Comparison of ENCODE assay signal across 1 cellular context in the genomic region with DNA sequence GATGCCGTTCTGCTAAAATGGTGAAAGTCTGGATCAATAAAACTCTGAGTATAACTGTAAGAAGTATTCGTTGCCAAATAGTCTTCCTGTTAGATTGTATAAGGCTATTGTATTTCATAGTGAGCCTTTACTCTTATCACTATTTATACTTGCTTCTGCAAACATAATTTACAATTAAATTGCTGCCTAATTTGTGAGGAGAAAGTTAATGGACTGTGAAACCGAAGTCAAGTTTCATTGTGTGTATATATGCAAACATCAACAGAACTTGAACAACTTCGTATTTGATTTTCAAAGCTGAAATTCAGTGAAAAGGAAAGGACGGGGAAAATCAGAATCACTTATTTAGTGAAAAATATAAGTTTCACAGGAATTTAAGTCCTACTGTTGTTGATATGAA.
TF ChIP-seq lines count a peak whose summit lies in the region.

No MANE protein-coding gene starts in this region.

TF ChIP-seq in HEK293, 187 proteins besides CTCF, POLR2A, EP300 and RAD21 (continued from another document and continues in another):
- peak; percentile 22; the same call in 1 of the 2 replicates for TF ChIP-seq ZNF394 (tag by site-specific recombination; IDR thresholded peaks at IDR 0.05; ENCODE audit: borderline replicate concordance)
- TF ChIP-seq ZNF544 (tag by site-specific recombination; IDR thresholded peaks at IDR 0.05) = no peak
- TF ChIP-seq ZNF23 (tag by site-specific recombination; IDR thresholded peaks at IDR 0.05; ENCODE audit: borderline replicate concordance) = no peak
- TF ChIP-seq ZNF138 (tag by site-specific recombination; IDR thresholded peaks at IDR 0.05; ENCODE audit: borderline replicate concordance) = no peak
- TF ChIP-seq, protein P1, sequence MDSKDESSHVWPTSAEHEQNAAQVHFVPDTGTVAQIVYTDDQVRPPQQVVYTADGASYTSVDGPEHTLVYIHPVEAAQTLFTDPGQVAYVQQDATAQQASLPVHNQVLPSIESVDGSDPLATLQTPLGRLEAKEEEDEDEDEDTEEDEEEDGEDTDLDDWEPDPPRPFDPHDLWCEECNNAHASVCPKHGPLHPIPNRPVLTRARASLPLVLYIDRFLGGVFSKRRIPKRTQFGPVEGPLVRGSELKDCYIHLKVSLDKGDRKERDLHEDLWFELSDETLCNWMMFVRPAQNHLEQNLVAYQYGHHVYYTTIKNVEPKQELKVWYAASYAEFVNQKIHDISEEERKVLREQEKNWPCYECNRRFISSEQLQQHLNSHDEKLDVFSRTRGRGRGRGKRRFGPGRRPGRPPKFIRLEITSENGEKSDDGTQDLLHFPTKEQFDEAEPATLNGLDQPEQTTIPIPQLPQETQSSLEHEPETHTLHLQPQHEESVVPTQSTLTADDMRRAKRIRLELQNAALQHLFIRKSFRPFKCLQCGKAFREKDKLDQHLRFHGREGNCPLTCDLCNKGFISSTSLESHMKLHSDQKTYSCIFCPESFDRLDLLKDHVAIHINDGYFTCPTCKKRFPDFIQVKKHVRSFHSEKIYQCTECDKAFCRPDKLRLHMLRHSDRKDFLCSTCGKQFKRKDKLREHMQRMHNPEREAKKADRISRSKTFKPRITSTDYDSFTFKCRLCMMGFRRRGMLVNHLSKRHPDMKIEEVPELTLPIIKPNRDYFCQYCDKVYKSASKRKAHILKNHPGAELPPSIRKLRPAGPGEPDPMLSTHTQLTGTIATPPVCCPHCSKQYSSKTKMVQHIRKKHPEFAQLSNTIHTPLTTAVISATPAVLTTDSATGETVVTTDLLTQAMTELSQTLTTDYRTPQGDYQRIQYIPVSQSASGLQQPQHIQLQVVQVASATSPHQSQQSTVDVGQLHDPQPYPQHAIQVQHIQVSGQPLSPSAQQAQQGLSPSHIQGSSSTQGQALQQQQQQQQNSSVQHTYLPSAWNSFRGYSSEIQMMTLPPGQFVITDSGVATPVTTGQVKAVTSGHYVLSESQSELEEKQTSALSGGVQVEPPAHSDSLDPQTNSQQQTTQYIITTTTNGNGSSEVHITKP (tag by site-specific recombination; IDR thresholded peaks at IDR 0.05) = no peak
- TF ChIP-seq ZNF398 (tag by site-specific recombination; IDR thresholded peaks at IDR 0.05) = no peak; the same call in 1 of the 2 replicates
- no peak for TF ChIP-seq SCRT2 (tag by site-specific recombination; IDR thresholded peaks at IDR 0.05)
- no peak for TF ChIP-seq ZNF157 (tag by site-specific recombination; IDR thresholded peaks at IDR 0.05)
- no peak for TF ChIP-seq GLIS2 (tag by site-specific recombination; IDR thresholded peaks at IDR 0.05)
- TF ChIP-seq ZNF830 (tag by site-specific recombination; IDR thresholded peaks at IDR 0.05; ENCODE audit: low read depth) = no peak
- no peak for TF ChIP-seq ZNF639 (tag by site-specific recombination; IDR thresholded peaks at IDR 0.05)
- TF ChIP-seq ZNF266 (tag by site-specific recombination; IDR thresholded peaks at IDR 0.05; ENCODE audit: low read depth) = no peak
- TF ChIP-seq ZNF202 (tag by site-specific recombination; IDR thresholded peaks at IDR 0.05; ENCODE audit: borderline replicate concordance) = no peak
- TF ChIP-seq, protein P2, sequence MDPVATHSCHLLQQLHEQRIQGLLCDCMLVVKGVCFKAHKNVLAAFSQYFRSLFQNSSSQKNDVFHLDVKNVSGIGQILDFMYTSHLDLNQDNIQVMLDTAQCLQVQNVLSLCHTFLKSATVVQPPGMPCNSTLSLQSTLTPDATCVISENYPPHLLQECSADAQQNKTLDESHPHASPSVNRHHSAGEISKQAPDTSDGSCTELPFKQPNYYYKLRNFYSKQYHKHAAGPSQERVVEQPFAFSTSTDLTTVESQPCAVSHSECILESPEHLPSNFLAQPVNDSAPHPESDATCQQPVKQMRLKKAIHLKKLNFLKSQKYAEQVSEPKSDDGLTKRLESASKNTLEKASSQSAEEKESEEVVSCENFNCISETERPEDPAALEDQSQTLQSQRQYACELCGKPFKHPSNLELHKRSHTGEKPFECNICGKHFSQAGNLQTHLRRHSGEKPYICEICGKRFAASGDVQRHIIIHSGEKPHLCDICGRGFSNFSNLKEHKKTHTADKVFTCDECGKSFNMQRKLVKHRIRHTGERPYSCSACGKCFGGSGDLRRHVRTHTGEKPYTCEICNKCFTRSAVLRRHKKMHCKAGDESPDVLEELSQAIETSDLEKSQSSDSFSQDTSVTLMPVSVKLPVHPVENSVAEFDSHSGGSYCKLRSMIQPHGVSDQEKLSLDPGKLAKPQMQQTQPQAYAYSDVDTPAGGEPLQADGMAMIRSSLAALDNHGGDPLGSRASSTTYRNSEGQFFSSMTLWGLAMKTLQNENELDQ (tag by site-specific recombination; IDR thresholded peaks at IDR 0.05; ENCODE audit: low read depth) = no peak
- TF ChIP-seq ZNF513 (tag by site-specific recombination; IDR thresholded peaks at IDR 0.05) = peak; percentile 35; the same call in 1 of the 2 replicates
- no peak; the same call in 1 of the 2 replicates for TF ChIP-seq ZNF10 (tag by site-specific recombination; IDR thresholded peaks at IDR 0.05)
- 0 out of 2 replicates have a peak, but pooled peaks have one; percentile 7 for TF ChIP-seq ZBTB1 (tag by site-specific recombination; IDR thresholded peaks at IDR 0.05)
- TF ChIP-seq REPIN1 (tag by site-specific recombination; IDR thresholded peaks at IDR 0.05; ENCODE audit: low read depth) = no peak
- TF ChIP-seq SP7 (tag by site-specific recombination; IDR thresholded peaks at IDR 0.05) = peak; percentile 72
- TF ChIP-seq, protein P3, sequence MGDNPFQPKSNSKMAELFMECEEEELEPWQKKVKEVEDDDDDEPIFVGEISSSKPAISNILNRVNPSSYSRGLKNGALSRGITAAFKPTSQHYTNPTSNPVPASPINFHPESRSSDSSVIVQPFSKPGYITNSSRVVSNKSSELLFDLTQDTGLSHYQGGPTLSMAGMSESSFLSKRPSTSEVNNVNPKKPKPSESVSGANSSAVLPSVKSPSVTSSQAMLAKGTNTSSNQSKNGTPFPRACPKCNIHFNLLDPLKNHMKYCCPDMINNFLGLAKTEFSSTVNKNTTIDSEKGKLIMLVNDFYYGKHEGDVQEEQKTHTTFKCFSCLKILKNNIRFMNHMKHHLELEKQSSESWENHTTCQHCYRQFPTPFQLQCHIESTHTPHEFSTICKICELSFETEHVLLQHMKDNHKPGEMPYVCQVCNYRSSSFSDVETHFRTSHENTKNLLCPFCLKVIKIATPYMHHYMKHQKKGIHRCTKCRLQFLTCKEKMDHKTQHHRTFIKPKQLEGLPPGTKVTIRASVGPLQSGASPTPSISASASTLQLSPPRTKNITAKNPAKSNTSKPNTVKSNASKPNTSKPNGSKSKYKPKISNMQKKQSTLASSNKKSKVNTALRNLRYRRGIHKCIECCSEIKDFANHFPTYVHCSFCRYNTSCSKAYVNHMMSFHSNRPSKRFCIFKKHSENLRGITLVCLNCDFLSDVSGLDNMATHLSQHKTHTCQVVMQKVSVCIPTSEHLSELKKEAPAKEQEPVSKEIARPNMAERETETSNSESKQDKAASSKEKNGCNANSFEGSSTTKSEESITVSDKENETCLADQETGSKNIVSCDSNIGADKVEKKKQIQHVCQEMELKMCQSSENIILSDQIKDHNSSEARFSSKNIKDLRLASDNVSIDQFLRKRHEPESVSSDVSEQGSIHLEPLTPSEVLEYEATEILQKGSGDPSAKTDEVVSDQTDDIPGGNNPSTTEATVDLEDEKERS (tag by site-specific recombination; IDR thresholded peaks at IDR 0.05) = no peak
- TF ChIP-seq ZBTB44 (tag by site-specific recombination; IDR thresholded peaks at IDR 0.05) = peak; percentile 76
- TF ChIP-seq IKZF3 (tag by site-specific recombination; IDR thresholded peaks at IDR 0.05) = peak; percentile 81
- no peak for TF ChIP-seq KLF16 (tag by site-specific recombination; IDR thresholded peaks at IDR 0.05)
- TF ChIP-seq ZNF585B (tag by site-specific recombination; IDR thresholded peaks at IDR 0.05) = no peak
- TF ChIP-seq HIC1 (tag by site-specific recombination; IDR thresholded peaks at IDR 0.05) = no peak
- TF ChIP-seq, protein P4, sequence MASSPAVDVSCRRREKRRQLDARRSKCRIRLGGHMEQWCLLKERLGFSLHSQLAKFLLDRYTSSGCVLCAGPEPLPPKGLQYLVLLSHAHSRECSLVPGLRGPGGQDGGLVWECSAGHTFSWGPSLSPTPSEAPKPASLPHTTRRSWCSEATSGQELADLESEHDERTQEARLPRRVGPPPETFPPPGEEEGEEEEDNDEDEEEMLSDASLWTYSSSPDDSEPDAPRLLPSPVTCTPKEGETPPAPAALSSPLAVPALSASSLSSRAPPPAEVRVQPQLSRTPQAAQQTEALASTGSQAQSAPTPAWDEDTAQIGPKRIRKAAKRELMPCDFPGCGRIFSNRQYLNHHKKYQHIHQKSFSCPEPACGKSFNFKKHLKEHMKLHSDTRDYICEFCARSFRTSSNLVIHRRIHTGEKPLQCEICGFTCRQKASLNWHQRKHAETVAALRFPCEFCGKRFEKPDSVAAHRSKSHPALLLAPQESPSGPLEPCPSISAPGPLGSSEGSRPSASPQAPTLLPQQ (tag by site-specific recombination; IDR thresholded peaks at IDR 0.05) = no peak; the same call in 1 of the 2 replicates
- TF ChIP-seq ZNF223 (tag by site-specific recombination; IDR thresholded peaks at IDR 0.05) = no peak
- no peak for TF ChIP-seq ZNF175 (tag by site-specific recombination; IDR thresholded peaks at IDR 0.05)
- TF ChIP-seq ZNF350 (tag by site-specific recombination; IDR thresholded peaks at IDR 0.05) = no peak
- TF ChIP-seq PBX3 (CRISPR knock-in tag; IDR thresholded peaks at IDR 0.05) = no peak
- TF ChIP-seq ZNF391 (tag by site-specific recombination; IDR thresholded peaks at IDR 0.05; ENCODE audit: borderline replicate concordance, low read depth) = peak; percentile 83; the same call in 1 of the 2 replicates
- no peak for TF ChIP-seq ZNF132 (tag by site-specific recombination; IDR thresholded peaks at IDR 0.05; ENCODE audit: borderline replicate concordance)
